ENCODE assay signal across 15 cellular contexts in the genomic region with DNA sequence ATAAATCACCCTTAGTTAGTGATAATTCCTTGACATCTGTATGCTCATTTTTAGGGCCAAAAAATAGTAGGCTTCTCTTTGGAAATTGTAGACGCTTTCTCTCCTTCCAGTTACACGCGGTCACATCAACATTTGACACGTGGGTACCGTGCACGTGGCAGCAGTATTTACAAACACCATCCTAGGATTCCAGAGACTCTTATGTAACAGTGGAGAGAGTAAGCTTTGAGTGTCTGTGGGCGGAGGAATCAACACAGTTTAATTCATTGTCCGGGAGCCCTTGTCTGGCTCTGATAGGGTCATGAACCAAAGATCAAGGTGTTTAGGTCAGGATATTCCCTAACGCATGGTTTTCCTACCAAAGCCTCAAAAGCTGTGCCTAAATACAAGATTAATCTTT. TPM values are rescaled to one million over a fixed set of nuclear protein-coding genes. Genes with fewer than 3 reads are reported as not detected.
A peak's percentile ranks its signal among the peaks of the same experiment; 100 is the strongest.
DNase-seq lines count a peak whose midpoint lies in the region; ATAC-seq and TF ChIP-seq lines count a peak whose summit lies in the region.
"Had no signal": no experiment of that assay in that cellular context is flagged by ENCODE, and none has a peak within 500 bp of the region (broad histone marks: within the 10 kb centered on the region; RNA-seq: fewer than 3 reads in every experiment).

No MANE protein-coding gene starts in this region.

- peak overlapping the region; percentile 21 for H3K4me2 ChIP-seq in H9 (ENCODE audit: insufficient read depth, insufficient read length, low read length)

- no peak overlapping the region for H3K27ac Mint-ChIP-seq in H9
- H3K27ac Mint-ChIP-seq: stimulated activated naive CD8-positive, alpha-beta T cell treated with anti-CD3 and anti-CD28 coated beads, Interleukin-15, Interleukin-2, amounts not matched to agents 100 ng/mL and 50 ng/mL, for 24 hours had no signal

- no peak overlapping the region for H3K4ac ChIP-seq in H9 (ENCODE audit: low read depth, low read length)

- no peak overlapping the region for H3K27ac ChIP-seq in H9 (ENCODE audit: insufficient read length, low read depth, low read length)
- H3K27ac ChIP-seq: breast epithelium had no signal

- no peak overlapping the region for H2BK20ac ChIP-seq in H9 (ENCODE audit: low read depth, low read length, poor library complexity, severe bottlenecking)

- no peak overlapping the region for H3K56ac ChIP-seq in H9 (ENCODE audit: insufficient read length, low read depth, low read length)

- no peak overlapping the region for H3K9ac ChIP-seq in H9 (ENCODE audit: extremely low read depth, insufficient read length, low read length)

- H3K27me3 Mint-ChIP-seq in H9 (ENCODE audit: low read depth): peaks cover 82% of the 10 kb centered on the region
- H3K27me3 Mint-ChIP-seq: stimulated activated naive CD8-positive, alpha-beta T cell treated with anti-CD3 and anti-CD28 coated beads, Interleukin-15, Interleukin-2, amounts not matched to agents 100 ng/mL and 50 ng/mL, for 24 hours had no signal

- no peak overlapping the region; a peak in 1 of 5 replicates for H3K4me3 Mint-ChIP-seq in H9
- H3K4me3 Mint-ChIP-seq: stimulated activated naive CD8-positive, alpha-beta T cell treated with anti-CD3 and anti-CD28 coated beads, Interleukin-15, Interleukin-2, amounts not matched to agents 100 ng/mL and 50 ng/mL, for 24 hours had no signal

- H4K8ac ChIP-seq in H9 (replicated peaks; ENCODE audit: insufficient read length, low read depth, low read length): no peak overlapping the region

- no peak overlapping the region for H3K4me3 ChIP-seq in cardiac fibroblast (replicated peaks in 1 of 2; ENCODE audit: low read depth in 2 of 2, low read length in 2 of 2)
- H3K4me3 ChIP-seq: breast epithelium had no signal

- DNase-seq in H9 (no peak), cardiac fibroblast (ENCODE audit: low read depth in 2 of 2) (peak; percentile 35 to 50), iris pigment epithelial cell (ENCODE audit: low read depth) (peak; percentile 42), renal cortical epithelial cell (ENCODE audit: low read depth) (peak; percentile 61), OCI-M2 (lab: John Stamatoyannopoulos, UW; ENCODE audit: unreplicated experiment) (no peak), NCI-H1105 treated with DMSO at 0.1 percent for 48 hours (lab: John Stamatoyannopoulos, UW) (no peak), HuH-7 (ENCODE audit: low spot score) (no peak)
- DNase-seq: activated CD4-positive, alpha-beta T cell treated with anti-CD3 and anti-CD28 coated beads, Interleukin-2, amount 50 U/mL, for 48 hours; activated gamma-delta T cell; DMS79 treated with DMSO at 0.1 percent for 48 hours; NCI-H226 had no signal

- no peaks in the 10 kb centered on the region for H3K79me2 ChIP-seq in H9 (ENCODE audit: insufficient read depth, low read length)

- H3T11ph ChIP-seq in H9 (ENCODE audit: low read length): no peak overlapping the region

- peaks cover 17 to 24% of the 10 kb centered on the region in 2 experiments for H3K4me1 Mint-ChIP-seq in H9

- H3K18ac ChIP-seq in H9 (ENCODE audit: insufficient read length, low read depth, low read length): no peak overlapping the region

- H2BK120ac ChIP-seq in H9 (ENCODE audit: low read depth, low read length, poor library complexity, severe bottlenecking): no peak overlapping the region

- no peak overlapping the region for H2BK15ac ChIP-seq in H9 (ENCODE audit: low read depth, low read length)

- no peak for TF ChIP-seq CTCF in H9 (conservative IDR thresholded peaks at IDR 0.05)
- no peak for TF ChIP-seq CTCF in cardiac fibroblast (IDR thresholded peaks at IDR 0.05; ENCODE audit: low read depth, low read length)

- H3K23ac ChIP-seq in H9 (ENCODE audit: insufficient read length, low read depth, low read length): no peak overlapping the region

- no peak for ATAC-seq in HG03342 (IDR thresholded peaks at IDR 0.05; ENCODE audit: unreplicated experiment)
- ATAC-seq: Panc1 had no signal

- no peak overlapping the region for H4K91ac ChIP-seq in H9 (ENCODE audit: insufficient read length, low read depth, low read length)

- no peaks in the 10 kb centered on the region for H3K4me1 ChIP-seq in H9 (ENCODE audit: insufficient read depth, low read length)
- H3K4me1 ChIP-seq: breast epithelium had no signal

- H4K5ac ChIP-seq in H9 (ENCODE audit: insufficient read length, low read depth, low read length): no peak overlapping the region

- H3K14ac ChIP-seq in H9 (ENCODE audit: insufficient read depth, low read length): no peak overlapping the region

- no peak overlapping the region for H2AFZ ChIP-seq in H9 (ENCODE audit: low read length)

- H3K9me3 Mint-ChIP-seq in H9: no peaks in the 10 kb centered on the region
- H3K9me3 Mint-ChIP-seq: stimulated activated naive CD8-positive, alpha-beta T cell treated with anti-CD3 and anti-CD28 coated beads, Interleukin-15, Interleukin-2, amounts not matched to agents 100 ng/mL and 50 ng/mL, for 24 hours had no signal

- no peaks in the 10 kb centered on the region for H3K36me3 Mint-ChIP-seq in H9 (ENCODE audit: insufficient read depth in 1 of 3, low read depth in 3 of 3)

- H3K27me3 ChIP-seq in H9 (ENCODE audit: insufficient read depth, low read length): peaks cover 22% of the 10 kb centered on the region; the same call in 1 of the 2 replicates
- H3K27me3 ChIP-seq: breast epithelium had no signal

- H2BK5ac ChIP-seq in H9 (ENCODE audit: insufficient read length, low read length): no peak overlapping the region

- no peaks in the 10 kb centered on the region for H3K23me2 ChIP-seq in H9 (ENCODE audit: insufficient read length, low read depth, low read length, poor library complexity, severe bottlenecking)

- no peaks in the 10 kb centered on the region for H4K20me1 ChIP-seq in H9 (ENCODE audit: control insufficient read depth, insufficient read depth, insufficient read length)

- no peak overlapping the region for H2AK5ac ChIP-seq in H9 (ENCODE audit: insufficient read length, low read length)

- no CpG with 5 or more reads among the region's 9 CpGs for WGBS in H9 (ENCODE audit: extremely low coverage, insufficient read length, low lambda C conversion rate)

- H3K9me3 ChIP-seq in H9 (ENCODE audit: control insufficient read depth, low read depth, low read length): no peaks in the 10 kb centered on the region
- H3K9me3 ChIP-seq: breast epithelium had no signal

- no peak overlapping the region for H2BK12ac ChIP-seq in H9 (ENCODE audit: insufficient read length, low read depth, low read length)

- H3K79me1 ChIP-seq in H9 (ENCODE audit: insufficient read depth, low read depth, low read length, poor library complexity, severe bottlenecking): no peaks in the 10 kb centered on the region

RNA-seq across cellular contexts. Expression of a gene that starts 12.2 kb away (rescaled TPM):
- total RNA-seq in H9 (2021) (3.1 and 3.5 TPM in 2 replicates), renal cortical epithelial cell (5.4 and 18.8 TPM in 2 replicates)

Comparison
In these comparisons a context has a peak if more than half of its experiments do, and no peak if none do; other contexts are left out.
1. DNase-seq: peak in cardiac fibroblast (2 of 2), iris pigment epithelial cell (single experiment) and renal cortical epithelial cell (single experiment); none in H9 (single experiment), OCI-M2 (single experiment), NCI-H1105 treated with DMSO at 0.1 percent for 48 hours (single experiment) and HuH-7 (single experiment).